Comparison of ENCODE assay signal across 1 cellular context in the genomic region with DNA sequence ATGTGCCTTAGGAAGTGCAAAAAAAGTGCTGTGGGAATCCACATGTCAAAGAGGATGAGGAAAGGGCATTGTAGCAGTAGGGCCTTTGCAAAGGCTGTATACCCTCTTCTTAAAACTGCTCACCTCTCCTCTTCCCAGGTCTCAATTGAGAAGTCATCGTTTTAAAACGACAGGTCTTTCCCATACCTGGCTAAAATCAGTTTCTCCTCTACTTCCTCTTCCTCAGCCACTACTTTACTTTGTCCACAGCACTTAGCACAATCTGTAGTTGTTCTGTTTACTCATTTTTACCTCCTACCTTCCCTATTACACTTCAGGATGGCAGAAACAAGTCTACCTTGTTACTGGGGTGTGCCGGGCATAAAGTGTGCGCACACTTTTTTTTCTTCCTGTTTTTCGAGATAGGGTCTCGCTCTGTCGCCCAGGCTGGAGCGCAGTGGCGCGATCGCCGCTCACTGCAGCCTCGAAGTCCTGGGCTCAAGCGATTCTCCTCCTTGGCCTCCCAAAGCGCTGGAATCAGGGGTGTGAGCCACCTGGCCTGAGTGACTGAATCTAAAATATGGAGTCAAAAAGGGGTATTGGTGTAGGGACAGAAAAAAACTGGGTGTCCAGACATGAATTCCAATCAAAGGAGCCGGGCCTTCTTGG.
TF ChIP-seq lines count a peak whose summit lies in the region.

No MANE protein-coding gene starts in this region.

TF ChIP-seq in liver, 16 proteins besides CTCF, POLR2A, EP300 and RAD21 (continued from another document):
- TF ChIP-seq, protein P1, sequence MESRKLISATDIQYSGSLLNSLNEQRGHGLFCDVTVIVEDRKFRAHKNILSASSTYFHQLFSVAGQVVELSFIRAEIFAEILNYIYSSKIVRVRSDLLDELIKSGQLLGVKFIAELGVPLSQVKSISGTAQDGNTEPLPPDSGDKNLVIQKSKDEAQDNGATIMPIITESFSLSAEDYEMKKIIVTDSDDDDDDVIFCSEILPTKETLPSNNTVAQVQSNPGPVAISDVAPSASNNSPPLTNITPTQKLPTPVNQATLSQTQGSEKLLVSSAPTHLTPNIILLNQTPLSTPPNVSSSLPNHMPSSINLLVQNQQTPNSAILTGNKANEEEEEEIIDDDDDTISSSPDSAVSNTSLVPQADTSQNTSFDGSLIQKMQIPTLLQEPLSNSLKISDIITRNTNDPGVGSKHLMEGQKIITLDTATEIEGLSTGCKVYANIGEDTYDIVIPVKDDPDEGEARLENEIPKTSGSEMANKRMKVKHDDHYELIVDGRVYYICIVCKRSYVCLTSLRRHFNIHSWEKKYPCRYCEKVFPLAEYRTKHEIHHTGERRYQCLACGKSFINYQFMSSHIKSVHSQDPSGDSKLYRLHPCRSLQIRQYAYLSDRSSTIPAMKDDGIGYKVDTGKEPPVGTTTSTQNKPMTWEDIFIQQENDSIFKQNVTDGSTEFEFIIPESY (IDR thresholded peaks at IDR 0.05) = no peak
- TF ChIP-seq, protein P2, sequence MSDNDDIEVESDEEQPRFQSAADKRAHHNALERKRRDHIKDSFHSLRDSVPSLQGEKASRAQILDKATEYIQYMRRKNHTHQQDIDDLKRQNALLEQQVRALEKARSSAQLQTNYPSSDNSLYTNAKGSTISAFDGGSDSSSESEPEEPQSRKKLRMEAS (IDR thresholded peaks at IDR 0.05) = no peak
